1 cellular context compared by ENCODE assay signal in genomic region chr7:149198161-149198816, GRCh38.
TF ChIP-seq lines count a peak whose summit lies in the region.

No MANE protein-coding gene starts in this region.

TF ChIP-seq in HepG2, 621 proteins besides CTCF, POLR2A, EP300 and RAD21:
- TF ChIP-seq ZNF776 (CRISPR knock-in tag; IDR thresholded peaks at IDR 0.05) (no peak), HNF4A (CRISPR knock-in tag; IDR thresholded peaks at IDR 0.05) (no peak), RBFOX2 (IDR thresholded peaks at IDR 0.05; ENCODE audit: low read depth, low read length) (peak; percentile 40; the same call in 1 of the 2 replicates)
